ENCODE assay signal across 9 cellular contexts in genomic region chr3:141368925-141369794, GRCh38. TPM values are rescaled to one million over a fixed set of nuclear protein-coding genes. Genes with fewer than 3 reads are reported as not detected.
DNase-seq lines count a peak whose midpoint lies in the region; ATAC-seq and TF ChIP-seq lines count a peak whose summit lies in the region.
"Had no signal": no experiment of that assay in that cellular context is flagged by ENCODE, and none has a peak within 500 bp of the region (broad histone marks: within the 10 kb centered on the region; RNA-seq: fewer than 3 reads in every experiment).

No MANE protein-coding gene starts in this region.

- peaks cover 54% of the 10 kb centered on the region for H3K4me1 Mint-ChIP-seq in activated T-cell treated with anti-CD3 and anti-CD28 coated beads, Interleukin-2, amount 50 U/mL, for 72 hours (ENCODE audit: low read depth)
- peaks cover 51% of the 10 kb centered on the region for H3K4me1 Mint-ChIP-seq in activated T-cell treated with anti-CD3 and anti-CD28 coated beads, Interleukin-2, amount 50 U/mL, for 24 hours (ENCODE audit: low read depth)
- peaks cover 13% of the 10 kb centered on the region for H3K4me1 Mint-ChIP-seq in memory B cell
- H3K4me1 Mint-ChIP-seq: central memory CD8-positive, alpha-beta T cell had no signal

- H3K4me3 Mint-ChIP-seq in activated T-cell treated with anti-CD3 and anti-CD28 coated beads, Interleukin-2, amount 50 U/mL, for 72 hours, result peak overlapping the region in 1 of 2 donors; percentile 48
- no peak overlapping the region for H3K4me3 Mint-ChIP-seq in activated T-cell treated with anti-CD3 and anti-CD28 coated beads, Interleukin-2, amount 50 U/mL, for 24 hours
- peak overlapping the region; percentile 54 for H3K4me3 Mint-ChIP-seq in memory B cell
- H3K4me3 Mint-ChIP-seq: central memory CD8-positive, alpha-beta T cell had no signal

- H3K36me3 ChIP-seq in brain microvascular endothelial cell (replicated peaks), result peaks cover 29% of the 10 kb centered on the region
- peaks cover 0 to 4% (median 0%) of the 10 kb centered on the region in 4 donors for H3K36me3 ChIP-seq in upper lobe of left lung

- no peaks in the 10 kb centered on the region for H3K27me3 ChIP-seq in brain microvascular endothelial cell (replicated peaks)
- no peaks in the 10 kb centered on the region for H3K27me3 ChIP-seq in upper lobe of left lung

- TF ChIP-seq EP300 in upper lobe of left lung (IDR thresholded peaks at IDR 0.05), result no peak

- H3K27ac Mint-ChIP-seq in activated T-cell treated with anti-CD3 and anti-CD28 coated beads, Interleukin-2, amount 50 U/mL, for 72 hours, result peak overlapping the region; percentile 36
- no peak overlapping the region for H3K27ac Mint-ChIP-seq in activated T-cell treated with anti-CD3 and anti-CD28 coated beads, Interleukin-2, amount 50 U/mL, for 24 hours
- H3K27ac Mint-ChIP-seq in memory B cell, result peak overlapping the region; percentile 85

- H3K4me1 ChIP-seq in upper lobe of left lung, result peaks cover 37 to 54% (median 44%) of the 10 kb centered on the region in 4 donors

- ATAC-seq in activated T-cell treated with anti-CD3 and anti-CD28 coated beads, Interleukin-2, amount 50 U/mL, for 72 hours (replicated peaks in 1 of 2), result no peak
- no peak for ATAC-seq in memory B cell (ENCODE audit: low read depth)
- ATAC-seq in upper lobe of left lung (ENCODE audit: low FRiP score in 2 of 2), result no peak
- no peak for ATAC-seq in GM21576 (IDR thresholded peaks at IDR 0.05; ENCODE audit: unreplicated experiment)

- no peaks in the 10 kb centered on the region for H3K27me3 Mint-ChIP-seq in activated T-cell treated with anti-CD3 and anti-CD28 coated beads, Interleukin-2, amount 50 U/mL, for 72 hours (ENCODE audit: low read depth)
- H3K27me3 Mint-ChIP-seq in activated T-cell treated with anti-CD3 and anti-CD28 coated beads, Interleukin-2, amount 50 U/mL, for 24 hours, result no peaks in the 10 kb centered on the region
- no peaks in the 10 kb centered on the region for H3K27me3 Mint-ChIP-seq in memory B cell
- H3K27me3 Mint-ChIP-seq: central memory CD8-positive, alpha-beta T cell had no signal

- H3K27ac ChIP-seq in brain microvascular endothelial cell (peak overlapping the region; percentile 100), upper lobe of left lung (peak overlapping the region; percentile 92 to 96 (median 94))

- in situ Hi-C loops in brain microvascular endothelial cell (cut with HindIII; ENCODE audit: low pct_ligation_motif_present, low sequenced_read_pairs), result no loop called here

- DNase-seq in activated T-cell treated with anti-CD3 and anti-CD28 coated beads, Interleukin-2, amount 50 U/mL, for 72 hours, result no peak
- DNase-seq in activated T-cell treated with anti-CD3 and anti-CD28 coated beads, Interleukin-2, amount 50 U/mL, for 24 hours, result no peak
- DNase-seq in brain microvascular endothelial cell (peak; percentile 79), memory B cell (ENCODE audit: low spot score in 2 of 2) (no peak), upper lobe of left lung (no peak), amygdala (lab: John Stamatoyannopoulos, UW) (no peak)
- DNase-seq in activated naive CD4-positive, alpha-beta T cell (lab: John Stamatoyannopoulos, UW), result no peak

- TF ChIP-seq CTCF in brain microvascular endothelial cell (IDR thresholded peaks at IDR 0.05; ENCODE audit: low read depth, low read length, missing control alignments), result no peak
- no peak for TF ChIP-seq CTCF in upper lobe of left lung (IDR thresholded peaks at IDR 0.05)

- peaks cover 0 to 2% of the 10 kb centered on the region in 2 donors for H3K36me3 Mint-ChIP-seq in activated T-cell treated with anti-CD3 and anti-CD28 coated beads, Interleukin-2, amount 50 U/mL, for 72 hours (ENCODE audit: insufficient read depth in 2 of 2)
- H3K36me3 Mint-ChIP-seq in activated T-cell treated with anti-CD3 and anti-CD28 coated beads, Interleukin-2, amount 50 U/mL, for 24 hours (ENCODE audit: low read depth), result no peaks in the 10 kb centered on the region
- peaks cover 2% of the 10 kb centered on the region for H3K36me3 Mint-ChIP-seq in memory B cell

- H3K9me3 ChIP-seq in upper lobe of left lung, result no peaks in the 10 kb centered on the region

- H3K4me3 ChIP-seq in brain microvascular endothelial cell (ENCODE audit: low read depth, low read length) (peak overlapping the region; percentile 50), upper lobe of left lung (peak overlapping the region; percentile 1 to 42 (median 32))

- H3K9me3 Mint-ChIP-seq in activated T-cell treated with anti-CD3 and anti-CD28 coated beads, Interleukin-2, amount 50 U/mL, for 72 hours, result no peaks in the 10 kb centered on the region
- H3K9me3 Mint-ChIP-seq in activated T-cell treated with anti-CD3 and anti-CD28 coated beads, Interleukin-2, amount 50 U/mL, for 24 hours, result peaks cover 2% of the 10 kb centered on the region
- H3K9me3 Mint-ChIP-seq in memory B cell, result no peaks in the 10 kb centered on the region
- H3K9me3 Mint-ChIP-seq: central memory CD8-positive, alpha-beta T cell had no signal

- TF ChIP-seq POLR2A in upper lobe of left lung (IDR thresholded peaks at IDR 0.05), result no peak

- 57 to 60% methylated on average over 15 of the region's 15 CpGs for WGBS in upper lobe of left lung, 2 donors

RNA-seq across cellular contexts. Expression of gene ZBTB38, which starts 0.9 kb away (rescaled TPM):
- 10 to 100 TPM; 50.7 to 82.9 TPM for total RNA-seq in activated T-cell treated with anti-CD3 and anti-CD28 coated beads, Interleukin-2, amount 50 U/mL, for 72 hours
- total RNA-seq in upper lobe of left lung, result 100 to 1,000 TPM in 2 of 6 donors, 10 to 100 TPM in 4; 80.2 to 146 (median 91.8) TPM
